ENCODE assay signal across 1 cellular context in genomic region chr4:37675587-37676290, GRCh38.
TF ChIP-seq lines count a peak whose summit lies in the region.

No MANE protein-coding gene starts in this region.

TF ChIP-seq in GM12878, 131 proteins besides CTCF, POLR2A, EP300 and RAD21 (continued from another document and continues in another):
- TF ChIP-seq, protein P1, sequence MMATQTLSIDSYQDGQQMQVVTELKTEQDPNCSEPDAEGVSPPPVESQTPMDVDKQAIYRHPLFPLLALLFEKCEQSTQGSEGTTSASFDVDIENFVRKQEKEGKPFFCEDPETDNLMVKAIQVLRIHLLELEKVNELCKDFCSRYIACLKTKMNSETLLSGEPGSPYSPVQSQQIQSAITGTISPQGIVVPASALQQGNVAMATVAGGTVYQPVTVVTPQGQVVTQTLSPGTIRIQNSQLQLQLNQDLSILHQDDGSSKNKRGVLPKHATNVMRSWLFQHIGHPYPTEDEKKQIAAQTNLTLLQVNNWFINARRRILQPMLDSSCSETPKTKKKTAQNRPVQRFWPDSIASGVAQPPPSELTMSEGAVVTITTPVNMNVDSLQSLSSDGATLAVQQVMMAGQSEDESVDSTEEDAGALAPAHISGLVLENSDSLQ (IDR thresholded peaks at IDR 0.05), result no peak
- TF ChIP-seq SRF (IDR thresholded peaks at IDR 0.05; ENCODE audit: low read depth in 2 of 2, low read length in 2 of 2) (peak in 1 of 2 experiments; percentile 62; a peak in 1 of 4 replicates), CEBPB (IDR thresholded peaks at IDR 0.05; ENCODE audit: borderline replicate concordance in 1 of 2, low read depth in 2 of 2, low read length in 2 of 2) (no peak), IRF5 (IDR thresholded peaks at IDR 0.05; ENCODE audit: borderline replicate concordance) (no peak), SPI1 (IDR thresholded peaks at IDR 0.05; ENCODE audit: borderline replicate concordance, insufficient read depth, low read depth, low read length) (peak; percentile 72; the same call in 1 of the 2 replicates), ETV6 (conservative IDR thresholded peaks at IDR 0.05 in 1 of 2, IDR thresholded peaks at IDR 0.05 in 1 of 2; ENCODE audit: borderline replicate concordance in 1 of 2, low read depth in 1 of 2) (peak in 1 of 2 experiments; percentile 70; a peak in 2 of 4 replicates), IKZF2 (IDR thresholded peaks at IDR 0.05) (peak; percentile 80 to 97), MYB (IDR thresholded peaks at IDR 0.05; ENCODE audit: borderline replicate concordance, low read depth, low read length) (no peak), CHD2 (IDR thresholded peaks at IDR 0.05; ENCODE audit: borderline replicate concordance, low read depth, low read length) (no peak), NR2C2 (IDR thresholded peaks at IDR 0.05; ENCODE audit: borderline replicate concordance, control insufficient read depth, insufficient read length, low read depth) (no peak), ATF2 (IDR thresholded peaks at IDR 0.05; ENCODE audit: low read length) (peak; percentile 79), ESRRA (IDR thresholded peaks at IDR 0.05; ENCODE audit: low read length) (no peak), NR2F1 (conservative IDR thresholded peaks at IDR 0.05) (no peak), IKZF1 (conservative IDR thresholded peaks at IDR 0.05) (peak; percentile 67), RAD51 (IDR thresholded peaks at IDR 0.05) (0 out of 2 replicates have a peak, but pooled peaks have one; percentile 24), HDGF (IDR thresholded peaks at IDR 0.05) (no peak), NR2C1 (IDR thresholded peaks at IDR 0.05) (no peak), BHLHE40 (IDR thresholded peaks at IDR 0.05; ENCODE audit: borderline replicate concordance in 1 of 2, low read depth in 2 of 2, low read length in 1 of 2) (peak in 1 of 2 experiments; percentile 35; a peak in 1 of 4 replicates), EGR1 (IDR thresholded peaks at IDR 0.05; ENCODE audit: borderline replicate concordance in 1 of 2, low read depth in 2 of 2, low read length in 2 of 2) (no peak), ASH2L (IDR thresholded peaks at IDR 0.05; ENCODE audit: borderline replicate concordance, low read depth) (no peak), PAX8 (IDR thresholded peaks at IDR 0.05) (no peak), SKIL (IDR thresholded peaks at IDR 0.05; ENCODE audit: low read depth, poor library complexity, severe bottlenecking) (no peak), NRF1 (conservative IDR thresholded peaks at IDR 0.05; ENCODE audit: low read depth, low read length) (0 out of 2 replicates have a peak, but pooled peaks have one; percentile 17), ZNF217 (IDR thresholded peaks at IDR 0.05) (no peak), RUNX3 (IDR thresholded peaks at IDR 0.05; ENCODE audit: low read length) (peak; percentile 98), RELA (IDR thresholded peaks at IDR 0.05; ENCODE audit: borderline replicate concordance, partially characterized antibody) (no peak), E4F1 (IDR thresholded peaks at IDR 0.05; ENCODE audit: borderline replicate concordance, partially characterized antibody) (no peak), GABPA (IDR thresholded peaks at IDR 0.05; ENCODE audit: low read depth) (no peak), TCF3 (IDR thresholded peaks at IDR 0.05; ENCODE audit: borderline replicate concordance, insufficient read depth, low read depth, low read length) (peak; percentile 83; the same call in 1 of the 2 replicates), ZNF592 (IDR thresholded peaks at IDR 0.05) (no peak), MTA2 (IDR thresholded peaks at IDR 0.05; ENCODE audit: low read depth) (peak; percentile 57), LARP7 (IDR thresholded peaks at IDR 0.05) (no peak), HCFC1 (IDR thresholded peaks at IDR 0.05; ENCODE audit: low read length) (no peak), HSF1 (IDR thresholded peaks at IDR 0.05; ENCODE audit: low read depth, low read length) (no peak), BACH1 (IDR thresholded peaks at IDR 0.05; ENCODE audit: borderline replicate concordance) (peak; percentile 55; the same call in 1 of the 2 replicates), SMC3 (IDR thresholded peaks at IDR 0.05; ENCODE audit: borderline replicate concordance, low read length) (no peak)
- TF ChIP-seq, protein P2, sequence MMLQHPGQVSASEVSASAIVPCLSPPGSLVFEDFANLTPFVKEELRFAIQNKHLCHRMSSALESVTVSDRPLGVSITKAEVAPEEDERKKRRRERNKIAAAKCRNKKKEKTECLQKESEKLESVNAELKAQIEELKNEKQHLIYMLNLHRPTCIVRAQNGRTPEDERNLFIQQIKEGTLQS (IDR thresholded peaks at IDR 0.05; ENCODE audit: borderline replicate concordance, extremely low read depth, low read depth, low read length), result no peak
- TF ChIP-seq, protein P3, sequence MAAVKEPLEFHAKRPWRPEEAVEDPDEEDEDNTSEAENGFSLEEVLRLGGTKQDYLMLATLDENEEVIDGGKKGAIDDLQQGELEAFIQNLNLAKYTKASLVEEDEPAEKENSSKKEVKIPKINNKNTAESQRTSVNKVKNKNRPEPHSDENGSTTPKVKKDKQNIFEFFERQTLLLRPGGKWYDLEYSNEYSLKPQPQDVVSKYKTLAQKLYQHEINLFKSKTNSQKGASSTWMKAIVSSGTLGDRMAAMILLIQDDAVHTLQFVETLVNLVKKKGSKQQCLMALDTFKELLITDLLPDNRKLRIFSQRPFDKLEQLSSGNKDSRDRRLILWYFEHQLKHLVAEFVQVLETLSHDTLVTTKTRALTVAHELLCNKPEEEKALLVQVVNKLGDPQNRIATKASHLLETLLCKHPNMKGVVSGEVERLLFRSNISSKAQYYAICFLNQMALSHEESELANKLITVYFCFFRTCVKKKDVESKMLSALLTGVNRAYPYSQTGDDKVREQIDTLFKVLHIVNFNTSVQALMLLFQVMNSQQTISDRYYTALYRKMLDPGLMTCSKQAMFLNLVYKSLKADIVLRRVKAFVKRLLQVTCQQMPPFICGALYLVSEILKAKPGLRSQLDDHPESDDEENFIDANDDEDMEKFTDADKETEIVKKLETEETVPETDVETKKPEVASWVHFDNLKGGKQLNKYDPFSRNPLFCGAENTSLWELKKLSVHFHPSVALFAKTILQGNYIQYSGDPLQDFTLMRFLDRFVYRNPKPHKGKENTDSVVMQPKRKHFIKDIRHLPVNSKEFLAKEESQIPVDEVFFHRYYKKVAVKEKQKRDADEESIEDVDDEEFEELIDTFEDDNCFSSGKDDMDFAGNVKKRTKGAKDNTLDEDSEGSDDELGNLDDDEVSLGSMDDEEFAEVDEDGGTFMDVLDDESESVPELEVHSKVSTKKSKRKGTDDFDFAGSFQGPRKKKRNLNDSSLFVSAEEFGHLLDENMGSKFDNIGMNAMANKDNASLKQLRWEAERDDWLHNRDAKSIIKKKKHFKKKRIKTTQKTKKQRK (IDR thresholded peaks at IDR 0.05; ENCODE audit: low read depth, low read length), result no peak
- TF ChIP-seq, protein P4, sequence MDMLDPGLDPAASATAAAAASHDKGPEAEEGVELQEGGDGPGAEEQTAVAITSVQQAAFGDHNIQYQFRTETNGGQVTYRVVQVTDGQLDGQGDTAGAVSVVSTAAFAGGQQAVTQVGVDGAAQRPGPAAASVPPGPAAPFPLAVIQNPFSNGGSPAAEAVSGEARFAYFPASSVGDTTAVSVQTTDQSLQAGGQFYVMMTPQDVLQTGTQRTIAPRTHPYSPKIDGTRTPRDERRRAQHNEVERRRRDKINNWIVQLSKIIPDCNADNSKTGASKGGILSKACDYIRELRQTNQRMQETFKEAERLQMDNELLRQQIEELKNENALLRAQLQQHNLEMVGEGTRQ (IDR thresholded peaks at IDR 0.05; ENCODE audit: borderline replicate concordance, low read depth, low read length), result no peak
- TF ChIP-seq, protein P5, sequence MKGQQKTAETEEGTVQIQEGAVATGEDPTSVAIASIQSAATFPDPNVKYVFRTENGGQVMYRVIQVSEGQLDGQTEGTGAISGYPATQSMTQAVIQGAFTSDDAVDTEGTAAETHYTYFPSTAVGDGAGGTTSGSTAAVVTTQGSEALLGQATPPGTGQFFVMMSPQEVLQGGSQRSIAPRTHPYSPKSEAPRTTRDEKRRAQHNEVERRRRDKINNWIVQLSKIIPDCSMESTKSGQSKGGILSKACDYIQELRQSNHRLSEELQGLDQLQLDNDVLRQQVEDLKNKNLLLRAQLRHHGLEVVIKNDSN (IDR thresholded peaks at IDR 0.05; ENCODE audit: borderline replicate concordance, extremely low read length, insufficient read depth, low read depth, low read length), result no peak
